In the genomic region with DNA sequence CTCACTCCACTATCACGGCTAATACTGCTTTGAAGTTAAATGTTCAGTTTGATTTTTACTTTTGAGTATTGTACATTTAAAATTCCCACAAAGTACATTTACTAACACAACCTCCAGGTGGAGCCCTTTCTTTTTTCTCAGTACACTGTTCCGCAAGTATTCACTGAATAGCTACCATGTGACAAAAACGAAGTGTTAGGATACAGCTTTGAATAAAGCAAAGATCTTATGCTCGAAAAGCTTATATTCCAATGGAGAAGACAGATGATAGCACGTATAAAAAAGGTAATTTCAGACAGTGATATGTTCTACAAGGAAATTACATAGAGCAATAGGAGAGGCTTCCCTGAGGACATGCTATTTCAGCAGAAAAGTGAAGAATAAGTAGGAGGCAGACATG, we compare ENCODE assay signal across 8 cellular contexts.
DNase-seq lines count a peak whose midpoint lies in the region; ATAC-seq, FAIRE-seq and TF ChIP-seq lines count a peak whose summit lies in the region.

No MANE protein-coding gene starts in this region.

- no peaks in the 10 kb centered on the region for H4K20me1 ChIP-seq in K562 (replicated peaks; ENCODE audit: control insufficient read depth, insufficient read depth, low read length)

- H3K4me1 ChIP-seq in K562 (replicated peaks in 1 of 2; ENCODE audit: control insufficient read depth in 2 of 2, insufficient read depth in 2 of 2, low read length in 2 of 2) (no peaks in the 10 kb centered on the region; a peak in 1 of 5 replicates), testis (no peaks in the 10 kb centered on the region)

- BruUV-seq in K562 (replicated peaks; lab: Mats Ljungman, UMichigan), result no TSS peak

- ATAC-seq in HG03135 (IDR thresholded peaks at IDR 0.05; ENCODE audit: unreplicated experiment) (peak; percentile 72), K562 (peak; percentile 91)

- CTCF ChIA-PET in K562 (lab: Yijun Ruan, JAX; ENCODE audit: low intra/inter-chr PET ratio), result interaction anchor here (0.6 to 3.3 kb wide), 7 partner anchors 153 to 299 kb away, joined by 3 to 41 read pairs (median 3); no protein-coding TSS in a partner anchor

- H2AFZ ChIP-seq in K562 (ENCODE audit: low read depth, low read length), result peak overlapping the region; percentile 81

- H3K9me3 ChIP-seq in K562 (replicated peaks; ENCODE audit: control insufficient read depth, insufficient read depth, low read depth, low read length), result no peaks in the 10 kb centered on the region
- H3K9me3 ChIP-seq in testis, result no peaks in the 10 kb centered on the region

- intact Hi-C loops in K562 (cut with micrococcal nuclease), result loop anchor here (1.0 to 10.0 kb wide), 2 partner anchors 296 to 724 kb away; no protein-coding TSS in a partner anchor
- intact Hi-C loops in testis (cut with DNase I; ENCODE audit: low total_unique reads), result loop anchor here (10.0 kb wide), 3 partner anchors 184 to 364 kb away; partner anchors contain the start of gene HERC5

- WGBS in K562 (ENCODE audit: insufficient coverage, low coverage, missing lambda C conversion rate), result 0% methylated on average over 5 of the region's 5 CpGs
- 13 to 20% methylated on average over 5 of the region's 5 CpGs for WGBS in testis, 2 donors

- TF ChIP-seq RAD21 in K562 (CRISPR knock-in tag; conservative IDR thresholded peaks at IDR 0.05 in 1 of 2, IDR thresholded peaks at IDR 0.05 in 1 of 2), result peak; percentile 80 to 85

- in situ Hi-C loops in K562 (cut with MboI), result loop anchor here (5.0 to 10.0 kb wide), 2 partner anchors 298 to 534 kb away; no protein-coding TSS in a partner anchor

- POLR2A ChIA-PET in K562 (lab: Yijun Ruan, JAX), result no interaction called here

- peak; percentile 47 for TF ChIP-seq CTCF in GM10266 (IDR thresholded peaks at IDR 0.05; ENCODE audit: control insufficient read depth, insufficient read depth, low read depth, missing control alignments)
- peak; percentile 45 to 69 (median 55); a peak in 4 of 6 replicates for TF ChIP-seq CTCF in K562 (IDR thresholded peaks at IDR 0.05 in 2 of 3, conservative IDR thresholded peaks at IDR 0.05 in 1 of 3; ENCODE audit: insufficient read depth in 2 of 3, low read depth in 1 of 3, low read length in 3 of 3)
- peak; percentile 74 to 80 (median 77) for TF ChIP-seq CTCF in testis (IDR thresholded peaks at IDR 0.05)

- peak; percentile 91 for FAIRE-seq in K562 (lab: Jason Lieb, UNC)

- no peak for TF ChIP-seq POLR2A in K562 (conservative IDR thresholded peaks at IDR 0.05)
- TF ChIP-seq POLR2A in testis (IDR thresholded peaks at IDR 0.05), result no peak

- H3K27ac ChIP-seq in K562 (ENCODE audit: extremely low read depth, low read depth, low read length), result no peak overlapping the region
- no peak overlapping the region for H3K27ac ChIP-seq in testis

- DNase-seq in A172 (ENCODE audit: low spot score) (peak; percentile 33), GM10266 (ENCODE audit: extremely low spot score) (peak; percentile 39), NCI-H526 (lab: John Stamatoyannopoulos, UW) (peak; percentile 13 to 55), K562 (ENCODE audit: extremely low read depth in 1 of 4, low spot score in 3 of 4) (peak; percentile 30 to 56 (median 33)), inferior parietal cortex (ENCODE audit: extremely low spot score) (peak; percentile 86), testis (no peak), nucleus accumbens (lab: John Stamatoyannopoulos, UW) (no peak)

- peak overlapping the region; percentile 35 for H3K4me2 ChIP-seq in K562 (ENCODE audit: insufficient read depth, low read length)

- H3K9me1 ChIP-seq in K562 (ENCODE audit: control insufficient read depth, insufficient read depth, low read length), result no peaks in the 10 kb centered on the region

- TF ChIP-seq EP300 in K562 (IDR thresholded peaks at IDR 0.05; ENCODE audit: low read length), result no peak

- H3K79me2 ChIP-seq in K562 (ENCODE audit: control insufficient read depth, insufficient read depth, low read length), result no peaks in the 10 kb centered on the region

- H3K36me3 ChIP-seq in K562 (ENCODE audit: control insufficient read depth, insufficient read depth, low read length) (no peaks in the 10 kb centered on the region), testis (ENCODE audit: low read depth, missing control alignments) (no peaks in the 10 kb centered on the region)

- H3K27me3 ChIP-seq in K562 (ENCODE audit: control insufficient read depth in 2 of 2, insufficient read depth in 2 of 2, low read length in 2 of 2) (peaks cover 0 to 11% of the 10 kb centered on the region in 2 experiments; a peak in 1 of 5 replicates), testis (no peaks in the 10 kb centered on the region)

- H3K4me3 ChIP-seq in K562 (no peak overlapping the region), testis (no peak overlapping the region)

- no peak overlapping the region for H3K9ac ChIP-seq in K562 (ENCODE audit: insufficient read depth in 1 of 2, low read depth in 2 of 2, low read length in 2 of 2)

TF ChIP-seq in K562, 482 proteins besides CTCF, POLR2A, EP300 and RAD21 (continues in another document):
- TF ChIP-seq ETV6 (IDR thresholded peaks at IDR 0.05; ENCODE audit: borderline replicate concordance in 1 of 2, low read depth in 2 of 2, low read length in 1 of 2) (no peak), ETV6 (CRISPR knock-in tag; IDR thresholded peaks at IDR 0.05; ENCODE audit: borderline replicate concordance) (no peak), TCFL5 (CRISPR knock-in tag; conservative IDR thresholded peaks at IDR 0.05) (0 out of 2 replicates have a peak, but pooled peaks have one; percentile 18), RAD51 (IDR thresholded peaks at IDR 0.05; ENCODE audit: borderline replicate concordance, low read depth) (0 out of 2 replicates have a peak, but pooled peaks have one; percentile 13), DEAF1 (CRISPR knock-in tag; IDR thresholded peaks at IDR 0.05) (peak; percentile 70), ARNT (IDR thresholded peaks at IDR 0.05) (0 out of 4 replicates have a peak, but pooled peaks of 1 of the 2 experiments have one; percentile 48)

Comparison
In these comparisons a context has a peak if more than half of its experiments do, and no peak if none do; other contexts are left out.
1. DNase-seq: peak in A172 (single experiment), GM10266 (single experiment), NCI-H526 (2 of 2), K562 (4 of 4) and inferior parietal cortex (single experiment); none in testis (single experiment) and nucleus accumbens (0 of 56).
2. Peak in every context shown above with its lines, with median percentiles within 50 percentile points of each other: CTCF ChIP-seq.